In genomic region chr6:39074486-39074885, GRCh38 we compare ENCODE assay signal across 1 cellular context.
TF ChIP-seq lines count a peak whose summit lies in the region.

No MANE protein-coding gene starts in this region.

TF ChIP-seq in WTC11, 78 proteins besides CTCF, POLR2A, EP300 and RAD21 (continued from another document):
- TF ChIP-seq AR (CRISPR knock-in tag; IDR thresholded peaks at IDR 0.05) (no peak), ATF2 (CRISPR knock-in tag; IDR thresholded peaks at IDR 0.05; ENCODE audit: borderline replicate concordance, low read depth) (no peak), ZNF423 (CRISPR knock-in tag; IDR thresholded peaks at IDR 0.05) (no peak), ZNF138 (CRISPR knock-in tag; conservative IDR thresholded peaks at IDR 0.05) (no peak), PRDM15 (CRISPR knock-in tag; IDR thresholded peaks at IDR 0.05) (no peak), ZNF263 (CRISPR knock-in tag; IDR thresholded peaks at IDR 0.05; ENCODE audit: low read depth) (no peak), TEAD4 (CRISPR knock-in tag; IDR thresholded peaks at IDR 0.05) (no peak), GABPB1 (CRISPR knock-in tag; IDR thresholded peaks at IDR 0.05) (no peak), CREB1 (CRISPR knock-in tag; IDR thresholded peaks at IDR 0.05) (no peak), ESRRA (CRISPR knock-in tag; IDR thresholded peaks at IDR 0.05; ENCODE audit: borderline replicate concordance) (no peak), ZBTB43 (CRISPR knock-in tag; IDR thresholded peaks at IDR 0.05) (no peak), MYBL2 (CRISPR knock-in tag; IDR thresholded peaks at IDR 0.05) (no peak), STAT6 (CRISPR knock-in tag; conservative IDR thresholded peaks at IDR 0.05; ENCODE audit: low read depth) (no peak), GRHL2 (CRISPR knock-in tag; IDR thresholded peaks at IDR 0.05; ENCODE audit: insufficient replicate concordance, severe bottlenecking) (no peak), MLX (CRISPR knock-in tag; IDR thresholded peaks at IDR 0.05) (no peak), HMGXB4 (CRISPR knock-in tag; IDR thresholded peaks at IDR 0.05) (no peak)
